ENCODE assay signal across 33 cellular contexts in the genomic region with DNA sequence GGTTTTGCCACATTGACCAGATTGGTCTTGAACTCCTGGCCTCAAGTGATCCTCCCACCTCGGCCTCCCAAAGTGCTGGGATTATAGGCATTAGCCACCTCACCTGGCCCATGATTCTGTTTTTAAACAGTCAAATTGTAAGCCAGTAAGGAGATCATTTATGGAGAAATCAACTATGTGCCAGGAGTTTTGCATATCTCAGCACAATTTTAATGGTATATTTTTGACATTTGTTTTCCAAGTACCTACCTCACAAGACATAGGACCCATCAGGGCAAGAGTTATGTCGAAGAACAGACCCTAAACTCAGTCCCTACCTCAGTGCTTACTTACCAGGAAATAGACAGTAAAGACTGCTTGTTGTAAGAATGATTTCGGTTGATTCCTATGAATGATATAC.
"Had no signal": no experiment of that assay in that cellular context is flagged by ENCODE, and none has a peak within 500 bp of the region (broad histone marks: within the 10 kb centered on the region; RNA-seq: fewer than 3 reads in every experiment).

No MANE protein-coding gene starts in this region.

- H3K9ac ChIP-seq: parathyroid adenoma had no signal

- H3K4me3 Mint-ChIP-seq: naive thymus-derived CD8-positive, alpha-beta T cell; natural killer cell treated with Interleukin-12 subunit alpha and Interleukin-12 subunit beta and Interleukin-15 and Interleukin-18, amount 100 ng/mL, for 72 hours; nephron progenitor cell; neural crest cell; stimulated activated memory B cell treated with anti-CD40 and anti-IgM and Interleukin-4, amounts not matched to agents 10 μg/mL and 1 μg/mL and 100 μg/mL, for 72 hours; stimulated activated naive CD8-positive, alpha-beta T cell treated with anti-CD3 and anti-CD28 coated beads, Interleukin-15, amount 100 ng/mL, for 72 hours; type B pancreatic cell had no signal

- H3K9me3 Mint-ChIP-seq: natural killer cell treated with Interleukin-12 subunit alpha and Interleukin-12 subunit beta and Interleukin-15 and Interleukin-18, amount 100 ng/mL, for 72 hours; stimulated activated naive CD8-positive, alpha-beta T cell treated with anti-CD3 and anti-CD28 coated beads, Interleukin-15, amount 100 ng/mL, for 72 hours had no signal

- H3K27ac Mint-ChIP-seq: natural killer cell treated with Interleukin-12 subunit alpha and Interleukin-12 subunit beta and Interleukin-15 and Interleukin-18, amount 100 ng/mL, for 72 hours; nephron progenitor cell; progenitor cell of endocrine pancreas; stimulated activated memory B cell treated with anti-CD40 and anti-IgM and Interleukin-4, amounts not matched to agents 10 μg/mL and 1 μg/mL and 100 μg/mL, for 72 hours; type B pancreatic cell had no signal

- H3K4me1 ChIP-seq: spleen, transverse colon, uterus had no signal

- DNase-seq: naive thymus-derived CD8-positive, alpha-beta T cell; nephron progenitor cell; nucleus accumbens; posterior cingulate gyrus; psoas muscle; right cardiac atrium; spleen; stimulated activated CD4-positive, alpha-beta T cell treated with anti-CD3 and anti-CD28 coated beads, Interleukin-12 subunit alpha, Interleukin-12 subunit beta, amount 100 ng/mL, for 4 hours; stimulated activated CD4-positive, alpha-beta T cell treated with anti-CD3 and anti-CD28 coated beads, Interleukin-1b, Interleukin-23, amount 100 ng/mL, for 48 hours; stimulated activated CD4-positive, alpha-beta T cell treated with anti-CD3 and anti-CD28 coated beads, Interleukin-4, amount 100 ng/mL, for 1 hour; stimulated activated CD4-positive, alpha-beta T cell treated with anti-CD3 and anti-CD28 coated beads, Interleukin-4, amount 100 ng/mL, for 4 hours; stimulated activated CD8-positive, alpha-beta memory T cell treated with anti-CD3 and anti-CD28 coated beads, Interleukin-4, amount 100 ng/mL, for 48 hours; stimulated activated naive CD4-positive, alpha-beta T cell; stimulated activated naive CD8-positive, alpha-beta T cell treated with anti-CD3 and anti-CD28 coated beads, Interleukin-15, amount 100 ng/mL, for 72 hours; stimulated activated naive CD8-positive, alpha-beta T cell treated with anti-CD3 and anti-CD28 coated beads, Interleukin-15, Interleukin-2, amounts not matched to agents 100 U/mL and 50 U/mL, for 24 hours; substantia nigra; testis; tibial artery; transverse colon; upper lobe of right lung; uterus had no signal

- H3K27me3 Mint-ChIP-seq: progenitor cell of endocrine pancreas; stimulated activated memory B cell treated with anti-CD40 and anti-IgM and Interleukin-4, amounts not matched to agents 10 μg/mL and 1 μg/mL and 100 μg/mL, for 72 hours had no signal

- H3K79me2 ChIP-seq: parathyroid adenoma had no signal

- ATAC-seq: naive thymus-derived CD8-positive, alpha-beta T cell; natural killer cell treated with Interleukin-12 subunit alpha and Interleukin-12 subunit beta and Interleukin-15 and Interleukin-18, amount 100 ng/mL, for 72 hours; psoas muscle; right cardiac atrium; sciatic nerve; stimulated activated memory B cell treated with anti-CD40 and anti-IgM and Interleukin-4, amounts not matched to agents 10 μg/mL and 1 μg/mL and 100 μg/mL, for 72 hours; stimulated activated naive CD8-positive, alpha-beta T cell treated with anti-CD3 and anti-CD28 coated beads, Interleukin-15, amount 100 ng/mL, for 72 hours; stimulated activated naive CD8-positive, alpha-beta T cell treated with anti-CD3 and anti-CD28 coated beads, Interleukin-15, Interleukin-2, amounts not matched to agents 100 U/mL and 50 U/mL, for 24 hours; upper lobe of right lung had no signal

- H2AFZ ChIP-seq: parathyroid adenoma had no signal

- H3K4me3 ChIP-seq: ovary, psoas muscle, skin epidermis, smooth muscle cell, spleen, suprapubic skin, testis, tibial artery, transverse colon, upper lobe of right lung, uterus had no signal

- H3K27me3 ChIP-seq: neutrophil, ovary, spleen, suprapubic skin, testis, tibial artery, transverse colon, upper lobe of right lung, uterus had no signal

- H3K27ac ChIP-seq: neutrophil, ovary, parathyroid adenoma, psoas muscle, skin epidermis, spleen, suprapubic skin, testis, transverse colon, upper lobe of right lung, uterus had no signal

- H3K4me2 ChIP-seq: smooth muscle cell had no signal

- H3K36me3 ChIP-seq: neutrophil, ovary, spleen, suprapubic skin, tibial artery, transverse colon, upper lobe of right lung, uterus had no signal

- H3K9me3 ChIP-seq: neutrophil, ovary, psoas muscle, suprapubic skin, testis, tibial artery, transverse colon, upper lobe of right lung, uterus had no signal

- H3K36me3 Mint-ChIP-seq: naive thymus-derived CD8-positive, alpha-beta T cell; natural killer cell treated with Interleukin-12 subunit alpha and Interleukin-12 subunit beta and Interleukin-15 and Interleukin-18, amount 100 ng/mL, for 72 hours; stimulated activated memory B cell treated with anti-CD40 and anti-IgM and Interleukin-4, amounts not matched to agents 10 μg/mL and 1 μg/mL and 100 μg/mL, for 72 hours; type B pancreatic cell had no signal
